Comparison of ENCODE assay signal across 8 cellular contexts in the genomic region with DNA sequence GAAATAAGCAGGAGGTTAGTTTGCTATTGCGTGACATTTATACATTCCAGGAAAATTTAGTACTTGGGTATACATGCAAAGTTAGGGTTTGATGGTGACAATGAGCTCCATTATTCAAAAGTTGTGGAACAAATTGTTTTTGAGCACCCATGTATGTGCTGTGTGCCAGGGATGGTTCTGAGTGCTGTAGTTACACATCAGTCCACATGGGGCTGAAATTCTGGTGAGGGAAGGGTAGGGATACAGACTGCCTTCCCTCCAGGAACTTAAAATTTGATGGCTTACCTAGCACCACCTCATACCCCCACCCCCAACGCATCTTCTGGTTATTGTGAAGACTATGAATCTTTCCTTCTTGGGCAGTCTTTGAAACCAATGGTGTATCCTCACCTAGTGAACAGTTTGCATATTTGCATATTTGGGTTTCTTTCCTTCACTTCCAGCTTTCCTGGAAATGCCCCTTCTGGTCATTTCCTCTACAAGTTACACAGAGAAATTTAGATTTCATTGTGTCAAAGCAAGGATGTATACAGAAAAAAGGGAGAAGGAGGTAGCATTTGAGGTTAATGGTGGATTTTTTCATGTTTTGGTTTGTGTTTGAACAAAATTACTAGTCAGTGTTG.
DNase-seq lines count a peak whose midpoint lies in the region; ATAC-seq and TF ChIP-seq lines count a peak whose summit lies in the region.

No MANE protein-coding gene starts in this region.

- H3K4me3 Mint-ChIP-seq in WTC11 = peak overlapping the region; percentile 75
- no peak overlapping the region for H3K4me3 Mint-ChIP-seq in activated T-helper 2 cell treated with anti-CD3 and anti-CD28 coated beads, Interferon-gamma antibody, Interleukin-2, Interleukin-4, amounts not matched to agents 10 μg/mL and 5 μg/mL and 100 μg/mL, durations not matched to agents 14 hours and 24 hours and 36 hours (ENCODE audit: low read depth)
- H3K4me3 Mint-ChIP-seq in activated CD8-positive, alpha-beta memory T cell treated with anti-CD3 and anti-CD28 coated beads, Interleukin-2, amount 10 ng/mL, durations not matched to agents 7 days and 5 days = no peak overlapping the region

- H3K4me1 Mint-ChIP-seq in WTC11 = peaks cover 34% of the 10 kb centered on the region
- peaks cover 16% of the 10 kb centered on the region for H3K4me1 Mint-ChIP-seq in activated T-helper 2 cell treated with anti-CD3 and anti-CD28 coated beads, Interferon-gamma antibody, Interleukin-2, Interleukin-4, amounts not matched to agents 10 μg/mL and 5 μg/mL and 100 μg/mL, durations not matched to agents 14 hours and 24 hours and 36 hours (ENCODE audit: low read depth)
- H3K4me1 Mint-ChIP-seq in activated CD8-positive, alpha-beta memory T cell treated with anti-CD3 and anti-CD28 coated beads, Interleukin-2, amount 10 ng/mL, durations not matched to agents 7 days and 5 days = peaks cover 13% of the 10 kb centered on the region

- H3K9me3 Mint-ChIP-seq in WTC11 = no peaks in the 10 kb centered on the region
- no peaks in the 10 kb centered on the region for H3K9me3 Mint-ChIP-seq in activated T-helper 2 cell treated with anti-CD3 and anti-CD28 coated beads, Interferon-gamma antibody, Interleukin-2, Interleukin-4, amounts not matched to agents 10 μg/mL and 5 μg/mL and 100 μg/mL, durations not matched to agents 14 hours and 24 hours and 36 hours
- H3K9me3 Mint-ChIP-seq in activated CD8-positive, alpha-beta memory T cell treated with anti-CD3 and anti-CD28 coated beads, Interleukin-2, amount 10 ng/mL, durations not matched to agents 7 days and 5 days (ENCODE audit: low read depth) = no peaks in the 10 kb centered on the region

- H3K27me3 Mint-ChIP-seq in WTC11 (ENCODE audit: low read depth) = peaks cover 17% of the 10 kb centered on the region
- peaks cover 54% of the 10 kb centered on the region for H3K27me3 Mint-ChIP-seq in activated T-helper 2 cell treated with anti-CD3 and anti-CD28 coated beads, Interferon-gamma antibody, Interleukin-2, Interleukin-4, amounts not matched to agents 10 μg/mL and 5 μg/mL and 100 μg/mL, durations not matched to agents 14 hours and 24 hours and 36 hours (ENCODE audit: low read depth)
- H3K27me3 Mint-ChIP-seq in activated CD8-positive, alpha-beta memory T cell treated with anti-CD3 and anti-CD28 coated beads, Interleukin-2, amount 10 ng/mL, durations not matched to agents 7 days and 5 days = peaks cover 58% of the 10 kb centered on the region

- H3K36me3 Mint-ChIP-seq in WTC11 = no peaks in the 10 kb centered on the region
- no peaks in the 10 kb centered on the region for H3K36me3 Mint-ChIP-seq in activated T-helper 2 cell treated with anti-CD3 and anti-CD28 coated beads, Interferon-gamma antibody, Interleukin-2, Interleukin-4, amounts not matched to agents 10 μg/mL and 5 μg/mL and 100 μg/mL, durations not matched to agents 14 hours and 24 hours and 36 hours (ENCODE audit: low read depth)
- no peaks in the 10 kb centered on the region for H3K36me3 Mint-ChIP-seq in activated CD8-positive, alpha-beta memory T cell treated with anti-CD3 and anti-CD28 coated beads, Interleukin-2, amount 10 ng/mL, durations not matched to agents 7 days and 5 days

- no peak for DNase-seq in AG09319 (ENCODE audit: extremely low read depth, low read depth)
- peak; percentile 43 for DNase-seq in HT-29 (ENCODE audit: low spot score)
- DNase-seq in WTC11 (ENCODE audit: low spot score) = peak; percentile 20
- no peak for DNase-seq in activated T-helper 2 cell treated with anti-CD3 and anti-CD28 coated beads, Interferon-gamma antibody, Interleukin-2, Interleukin-4, amounts not matched to agents 10 μg/mL and 5 μg/mL and 100 μg/mL, durations not matched to agents 14 hours and 24 hours and 36 hours (ENCODE audit: low spot score)
- no peak for DNase-seq in mesenteric fat pad (ENCODE audit: low spot score)
- no peak for DNase-seq in activated CD8-positive, alpha-beta memory T cell treated with anti-CD3 and anti-CD28 coated beads, Interleukin-2, amount 10 ng/mL, durations not matched to agents 7 days and 5 days

- POLR2A ChIA-PET in WTC11 (lab: Charles Lee) = no interaction called here

- ATAC-seq in WTC11 = peak; percentile 18
- no peak for ATAC-seq in GM21360 (IDR thresholded peaks at IDR 0.05; ENCODE audit: unreplicated experiment)
- ATAC-seq in activated CD8-positive, alpha-beta memory T cell treated with anti-CD3 and anti-CD28 coated beads, Interleukin-2, amount 10 ng/mL, durations not matched to agents 7 days and 5 days = no peak

- H3K27ac Mint-ChIP-seq in WTC11 = no peak overlapping the region
- H3K27ac Mint-ChIP-seq in activated T-helper 2 cell treated with anti-CD3 and anti-CD28 coated beads, Interferon-gamma antibody, Interleukin-2, Interleukin-4, amounts not matched to agents 10 μg/mL and 5 μg/mL and 100 μg/mL, durations not matched to agents 14 hours and 24 hours and 36 hours = no peak overlapping the region
- H3K27ac Mint-ChIP-seq in activated CD8-positive, alpha-beta memory T cell treated with anti-CD3 and anti-CD28 coated beads, Interleukin-2, amount 10 ng/mL, durations not matched to agents 7 days and 5 days = no peak overlapping the region

- TF ChIP-seq CTCF in AG09319 (IDR thresholded peaks at IDR 0.05; ENCODE audit: low read depth, low read length) = peak; percentile 52
- TF ChIP-seq CTCF in WTC11 (IDR thresholded peaks at IDR 0.05) = peak; percentile 50

- no peaks in the 10 kb centered on the region for H3K27me3 ChIP-seq in layer of hippocampus (ENCODE audit: control insufficient read depth, insufficient read depth, low read length)

- intact Hi-C loops in activated T-helper 2 cell treated with anti-CD3 and anti-CD28 coated beads, Interferon-gamma antibody, Interleukin-2, Interleukin-4, amounts not matched to agents 10 μg/mL and 5 μg/mL and 100 μg/mL, durations not matched to agents 14 hours and 24 hours and 36 hours (cut with micrococcal nuclease) = loop anchor here (10.0 kb wide), 2 partner anchors 218 to 458 kb away; a partner anchor contains a TSS

- CTCF ChIA-PET in WTC11 (lab: Charles Lee) = interaction anchor here (0.6 to 6.3 kb wide), 3 partner anchors 10 to 222 kb away, joined by 3 to 37 read pairs (median 4); a partner anchor contains a TSS
- CTCF ChIA-PET in activated CD8-positive, alpha-beta memory T cell treated with anti-CD3 and anti-CD28 coated beads, Interleukin-2, amount 10 ng/mL, durations not matched to agents 7 days and 5 days (lab: Charles Lee) = interaction anchor here (1.2 kb wide), 1 partner anchor 222 kb away, joined by 3 read pairs; a partner anchor contains a TSS

- H3K27ac ChIP-seq in layer of hippocampus (ENCODE audit: low read depth, low read length) = peak overlapping the region; percentile 88

TF ChIP-seq in WTC11, 78 proteins besides CTCF, POLR2A, EP300 and RAD21 (continues in another document):
- TF ChIP-seq, protein P1, sequence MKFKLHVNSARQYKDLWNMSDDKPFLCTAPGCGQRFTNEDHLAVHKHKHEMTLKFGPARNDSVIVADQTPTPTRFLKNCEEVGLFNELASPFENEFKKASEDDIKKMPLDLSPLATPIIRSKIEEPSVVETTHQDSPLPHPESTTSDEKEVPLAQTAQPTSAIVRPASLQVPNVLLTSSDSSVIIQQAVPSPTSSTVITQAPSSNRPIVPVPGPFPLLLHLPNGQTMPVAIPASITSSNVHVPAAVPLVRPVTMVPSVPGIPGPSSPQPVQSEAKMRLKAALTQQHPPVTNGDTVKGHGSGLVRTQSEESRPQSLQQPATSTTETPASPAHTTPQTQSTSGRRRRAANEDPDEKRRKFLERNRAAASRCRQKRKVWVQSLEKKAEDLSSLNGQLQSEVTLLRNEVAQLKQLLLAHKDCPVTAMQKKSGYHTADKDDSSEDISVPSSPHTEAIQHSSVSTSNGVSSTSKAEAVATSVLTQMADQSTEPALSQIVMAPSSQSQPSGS (CRISPR knock-in tag; IDR thresholded peaks at IDR 0.05; ENCODE audit: borderline replicate concordance, low read depth) = no peak
- TF ChIP-seq CREM (CRISPR knock-in tag; IDR thresholded peaks at IDR 0.05) = no peak
- no peak for TF ChIP-seq CBFB (CRISPR knock-in tag; IDR thresholded peaks at IDR 0.05; ENCODE audit: low read depth)
- no peak for TF ChIP-seq IRF2 (CRISPR knock-in tag; IDR thresholded peaks at IDR 0.05; ENCODE audit: borderline replicate concordance, low read depth)
- TF ChIP-seq ZNF396 (CRISPR knock-in tag; IDR thresholded peaks at IDR 0.05; ENCODE audit: borderline replicate concordance) = no peak
- no peak for TF ChIP-seq SMAD3 (CRISPR knock-in tag; IDR thresholded peaks at IDR 0.05; ENCODE audit: borderline replicate concordance)
- no peak for TF ChIP-seq TP53 (CRISPR knock-in tag; IDR thresholded peaks at IDR 0.05)
- no peak for TF ChIP-seq ZNF219 (CRISPR knock-in tag; IDR thresholded peaks at IDR 0.05; ENCODE audit: borderline replicate concordance)
- TF ChIP-seq, protein P2, sequence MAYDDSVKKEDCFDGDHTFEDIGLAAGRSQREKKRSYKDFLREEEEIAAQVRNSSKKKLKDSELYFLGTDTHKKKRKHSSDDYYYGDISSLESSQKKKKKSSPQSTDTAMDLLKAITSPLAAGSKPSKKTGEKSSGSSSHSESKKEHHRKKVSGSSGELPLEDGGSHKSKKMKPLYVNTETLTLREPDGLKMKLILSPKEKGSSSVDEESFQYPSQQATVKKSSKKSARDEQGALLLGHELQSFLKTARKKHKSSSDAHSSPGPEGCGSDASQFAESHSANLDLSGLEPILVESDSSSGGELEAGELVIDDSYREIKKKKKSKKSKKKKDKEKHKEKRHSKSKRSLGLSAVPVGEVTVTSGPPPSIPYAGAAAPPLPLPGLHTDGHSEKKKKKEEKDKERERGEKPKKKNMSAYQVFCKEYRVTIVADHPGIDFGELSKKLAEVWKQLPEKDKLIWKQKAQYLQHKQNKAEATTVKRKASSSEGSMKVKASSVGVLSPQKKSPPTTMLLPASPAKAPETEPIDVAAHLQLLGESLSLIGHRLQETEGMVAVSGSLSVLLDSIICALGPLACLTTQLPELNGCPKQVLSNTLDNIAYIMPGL (CRISPR knock-in tag; IDR thresholded peaks at IDR 0.05) = no peak

Comparison
In these comparisons a context has a peak if more than half of its experiments do, and no peak if none do; other contexts are left out.
1. DNase-seq: peak in HT-29 (single experiment) and WTC11 (single experiment); none in AG09319 (single experiment), activated T-helper 2 cell treated with anti-CD3 and anti-CD28 coated beads, Interferon-gamma antibody, Interleukin-2, Interleukin-4, amounts not matched to agents 10 μg/mL and 5 μg/mL and 100 μg/mL, durations not matched to agents 14 hours and 24 hours and 36 hours (single experiment), mesenteric fat pad (single experiment) and activated CD8-positive, alpha-beta memory T cell treated with anti-CD3 and anti-CD28 coated beads, Interleukin-2, amount 10 ng/mL, durations not matched to agents 7 days and 5 days (single experiment).